ENCODE assay signal across 9 cellular contexts in the genomic region with DNA sequence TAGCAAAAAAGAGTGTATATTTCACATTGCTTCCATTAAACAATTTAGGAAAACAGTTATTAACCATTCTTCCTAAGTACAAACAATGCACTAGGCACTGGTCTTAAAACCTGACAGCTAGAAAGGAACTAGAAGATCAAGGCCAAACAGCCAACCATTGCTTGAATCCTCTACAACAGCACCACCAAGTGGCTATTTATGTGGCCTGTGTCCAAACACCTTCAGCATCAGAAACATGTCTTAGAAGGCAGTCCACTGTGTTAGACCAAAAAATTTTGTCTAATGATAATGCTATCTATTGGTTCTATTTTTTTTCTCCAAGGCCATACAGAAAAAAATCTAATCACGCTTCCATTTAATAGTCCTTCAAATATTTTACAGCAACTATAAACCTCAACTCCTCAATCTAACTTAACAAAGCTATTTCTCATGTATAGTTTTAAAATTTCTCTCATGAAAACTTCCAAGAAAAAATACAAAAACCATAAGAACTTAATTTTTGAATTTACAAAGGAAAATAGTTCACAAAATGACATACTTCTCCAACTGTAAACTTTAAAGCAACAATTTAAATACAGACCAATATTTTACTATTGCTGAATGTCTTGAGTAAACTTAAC. TPM values are rescaled to one million over a fixed set of nuclear protein-coding genes. Genes with fewer than 3 reads are reported as not detected.
DNase-seq lines count a peak whose midpoint lies in the region; ATAC-seq and TF ChIP-seq lines count a peak whose summit lies in the region.
"Had no signal": no experiment of that assay in that cellular context is flagged by ENCODE, and none has a peak within 500 bp of the region (broad histone marks: within the 10 kb centered on the region; RNA-seq: fewer than 3 reads in every experiment).

No MANE protein-coding gene starts in this region.

- H3K27ac ChIP-seq in CD4-positive, alpha-beta T cell (ENCODE audit: low read depth, low read length): no peak overlapping the region
- H3K27ac ChIP-seq: thoracic aorta had no signal

- no peaks in the 10 kb centered on the region for H3K9me3 ChIP-seq in CD4-positive, alpha-beta T cell (ENCODE audit: control insufficient read depth, low read length)
- H3K9me3 ChIP-seq: thoracic aorta had no signal

- peak; percentile 87 for TF ChIP-seq CTCF in epithelial cell of proximal tubule (conservative IDR thresholded peaks at IDR 0.05; ENCODE audit: low read depth, low read length)
- TF ChIP-seq CTCF in progenitor cell of endocrine pancreas (IDR thresholded peaks at IDR 0.05; ENCODE audit: unreplicated experiment): peak; percentile 69
- no peak for TF ChIP-seq CTCF in CD4-positive, alpha-beta T cell (IDR thresholded peaks at IDR 0.05)

- no peak overlapping the region for H3K4me3 ChIP-seq in Jurkat, Clone E6-1 (ENCODE audit: low read length)
- no peak overlapping the region for H3K4me3 ChIP-seq in epithelial cell of proximal tubule (ENCODE audit: low read depth, low read length)
- H3K4me3 ChIP-seq: thoracic aorta had no signal

- intact Hi-C loops in CD4-positive, alpha-beta T cell (cut with DNase I, micrococcal nuclease): no loop called here

- no peak overlapping the region for H3K27ac Mint-ChIP-seq in activated naive CD4-positive, alpha-beta T cell treated with anti-CD3 and anti-CD28 coated beads, Interleukin-2, amount 50 U/mL, for 72 hours
- no peak overlapping the region for H3K27ac Mint-ChIP-seq in progenitor cell of endocrine pancreas
- H3K27ac Mint-ChIP-seq in CD4-positive, alpha-beta T cell: no peak overlapping the region

- peak in 1 of 2 donors; percentile 24 for DNase-seq in activated naive CD4-positive, alpha-beta T cell treated with anti-CD3 and anti-CD28 coated beads, Interleukin-2, amount 50 U/mL, for 72 hours (ENCODE audit: low spot score in 2 of 2)
- no peak for DNase-seq in activated naive CD4-positive, alpha-beta T cell treated with anti-CD3 and anti-CD28 coated beads, Interleukin-2, amount 50 U/mL, for 16 hours
- peak; percentile 38 for DNase-seq in Jurkat, Clone E6-1 (ENCODE audit: low read depth, low spot score)
- DNase-seq in OCI-M1 (lab: John Stamatoyannopoulos, UW) (peak; percentile 81), epithelial cell of proximal tubule (ENCODE audit: low read depth) (peak; percentile 43), progenitor cell of endocrine pancreas (ENCODE audit: low spot score, unreplicated experiment) (no peak)
- no peak for DNase-seq in CD4-positive, alpha-beta T cell

- H3K27me3 Mint-ChIP-seq in progenitor cell of endocrine pancreas: no peaks in the 10 kb centered on the region
- H3K27me3 Mint-ChIP-seq in CD4-positive, alpha-beta T cell: no peaks in the 10 kb centered on the region

- H3K9me3 Mint-ChIP-seq in activated naive CD4-positive, alpha-beta T cell treated with anti-CD3 and anti-CD28 coated beads, Interleukin-2, amount 50 U/mL, for 72 hours: no peaks in the 10 kb centered on the region
- H3K9me3 Mint-ChIP-seq in progenitor cell of endocrine pancreas (ENCODE audit: low read depth): no peaks in the 10 kb centered on the region
- H3K9me3 Mint-ChIP-seq in CD4-positive, alpha-beta T cell: no peaks in the 10 kb centered on the region

- no peaks in the 10 kb centered on the region for H3K27me3 ChIP-seq in CD4-positive, alpha-beta T cell (ENCODE audit: control insufficient read depth, insufficient read depth, low read length)

- CTCF ChIA-PET in CD4-positive, alpha-beta T cell (lab: Charles Lee): no interaction called here

- ATAC-seq in activated naive CD4-positive, alpha-beta T cell treated with anti-CD3 and anti-CD28 coated beads, Interleukin-2, amount 50 U/mL, for 72 hours: peak; percentile 44 to 50
- peak; percentile 77 for ATAC-seq in GM21576 (IDR thresholded peaks at IDR 0.05; ENCODE audit: unreplicated experiment)
- ATAC-seq in CD4-positive, alpha-beta T cell (ENCODE audit: poor library complexity): no peak

- H3K4me1 Mint-ChIP-seq in progenitor cell of endocrine pancreas (ENCODE audit: low read depth): no peaks in the 10 kb centered on the region
- H3K4me1 Mint-ChIP-seq in CD4-positive, alpha-beta T cell (ENCODE audit: low read depth): no peaks in the 10 kb centered on the region

- H3K36me3 Mint-ChIP-seq in activated naive CD4-positive, alpha-beta T cell treated with anti-CD3 and anti-CD28 coated beads, Interleukin-2, amount 50 U/mL, for 72 hours: peaks cover 10 to 17% of the 10 kb centered on the region in 2 donors
- H3K36me3 Mint-ChIP-seq in progenitor cell of endocrine pancreas (ENCODE audit: insufficient read depth): peaks cover 18% of the 10 kb centered on the region
- H3K36me3 Mint-ChIP-seq in CD4-positive, alpha-beta T cell (ENCODE audit: low read depth): peaks cover 37% of the 10 kb centered on the region

- POLR2A ChIA-PET in CD4-positive, alpha-beta T cell (lab: Charles Lee): no interaction called here

- H3K4me3 Mint-ChIP-seq in progenitor cell of endocrine pancreas (ENCODE audit: low read depth): no peak overlapping the region
- no peak overlapping the region for H3K4me3 Mint-ChIP-seq in CD4-positive, alpha-beta T cell

RNA-seq across cellular contexts. Expression of a gene that starts 36.1 kb away (rescaled TPM):
- 10 to 100 TPM; 10.5 to 21.7 TPM for total RNA-seq in activated naive CD4-positive, alpha-beta T cell treated with anti-CD3 and anti-CD28 coated beads, Interleukin-2, amount 50 U/mL, for 72 hours
- 36.8 TPM for polyA plus RNA-seq in Jurkat, Clone E6-1 (2012; ENCODE audit: insufficient read depth, insufficient read length)
- 22.1 and 26.3 TPM in 2 replicates for total RNA-seq in epithelial cell of proximal tubule
- 24.7 and 25.1 TPM in 2 replicates for total RNA-seq in progenitor cell of endocrine pancreas
- 10 to 100 TPM; 11.4 to 12.8 TPM for total RNA-seq in CD4-positive, alpha-beta T cell

Comparison
In these comparisons a context has a peak if more than half of its experiments do, and no peak if none do; other contexts are left out.
1. DNase-seq: peak in Jurkat, Clone E6-1 (single experiment), OCI-M1 (single experiment) and epithelial cell of proximal tubule (single experiment); none in activated naive CD4-positive, alpha-beta T cell treated with anti-CD3 and anti-CD28 coated beads, Interleukin-2, amount 50 U/mL, for 16 hours (single experiment), progenitor cell of endocrine pancreas (single experiment) and CD4-positive, alpha-beta T cell (0 of 10).